In genomic region chr17:79803997-79804855, GRCh38 we compare ENCODE assay signal across 1 cellular context.
A peak's percentile ranks its signal among the peaks of the same experiment; 100 is the strongest.
TF ChIP-seq lines count a peak whose summit lies in the region.

No MANE protein-coding gene starts in this region.

TF ChIP-seq in HEK293, 187 proteins besides CTCF, POLR2A, EP300 and RAD21 (continued from another document):
- peak; percentile 77 for TF ChIP-seq ZBTB17 (tag by site-specific recombination; IDR thresholded peaks at IDR 0.05)
- TF ChIP-seq ATF2 (tag by site-specific recombination; IDR thresholded peaks at IDR 0.05; ENCODE audit: low read depth) = no peak
- TF ChIP-seq SP3 (tag by site-specific recombination; IDR thresholded peaks at IDR 0.05) = peak; percentile 41; the same call in 1 of the 2 replicates
- TF ChIP-seq ZEB2 (tag by site-specific recombination; IDR thresholded peaks at IDR 0.05) = peak; percentile 46; the same call in 1 of the 2 replicates
- TF ChIP-seq ZNF335 (tag by site-specific recombination; conservative IDR thresholded peaks at IDR 0.05) = peak; percentile 70
- TF ChIP-seq ZNF37A (tag by site-specific recombination; IDR thresholded peaks at IDR 0.05) = no peak
- 0 out of 2 replicates have a peak, but pooled peaks have one; percentile 17 for TF ChIP-seq ZNF398 (tag by site-specific recombination; IDR thresholded peaks at IDR 0.05)
- TF ChIP-seq ZNF148 (tag by site-specific recombination; IDR thresholded peaks at IDR 0.05; ENCODE audit: borderline replicate concordance) = no peak
- peak; percentile 65 for TF ChIP-seq ZBTB11 (tag by site-specific recombination; conservative IDR thresholded peaks at IDR 0.05; ENCODE audit: low read depth)
- TF ChIP-seq ZNF513 (tag by site-specific recombination; IDR thresholded peaks at IDR 0.05) = no peak
- peak; percentile 77 for TF ChIP-seq ZBTB48 (tag by site-specific recombination; IDR thresholded peaks at IDR 0.05)
- TF ChIP-seq ZNF121 (tag by site-specific recombination; IDR thresholded peaks at IDR 0.05) = no peak
- no peak for TF ChIP-seq MZF1 (tag by site-specific recombination; IDR thresholded peaks at IDR 0.05; ENCODE audit: borderline replicate concordance)
- TF ChIP-seq ZNF391 (tag by site-specific recombination; IDR thresholded peaks at IDR 0.05; ENCODE audit: borderline replicate concordance, low read depth) = no peak
- TF ChIP-seq MEIS1 (CRISPR knock-in tag; IDR thresholded peaks at IDR 0.05; ENCODE audit: borderline replicate concordance) = no peak
- TF ChIP-seq ZNF555 (tag by site-specific recombination; conservative IDR thresholded peaks at IDR 0.05) = no peak
- no peak; the same call in 1 of the 2 replicates for TF ChIP-seq REST (tag by site-specific recombination; IDR thresholded peaks at IDR 0.05)
- TF ChIP-seq ZNF501 (tag by site-specific recombination; IDR thresholded peaks at IDR 0.05) = no peak
- TF ChIP-seq SALL2 (tag by site-specific recombination; IDR thresholded peaks at IDR 0.05; ENCODE audit: borderline replicate concordance) = no peak
- TF ChIP-seq ZNF518A (tag by site-specific recombination; conservative IDR thresholded peaks at IDR 0.05; ENCODE audit: low read depth) = no peak
- TF ChIP-seq PBX3 (CRISPR knock-in tag; IDR thresholded peaks at IDR 0.05) = no peak; the same call in 1 of the 2 replicates
- no peak for TF ChIP-seq ZNF48 (tag by site-specific recombination; IDR thresholded peaks at IDR 0.05)
